Comparison of ENCODE assay signal across 29 cellular contexts in the genomic region with DNA sequence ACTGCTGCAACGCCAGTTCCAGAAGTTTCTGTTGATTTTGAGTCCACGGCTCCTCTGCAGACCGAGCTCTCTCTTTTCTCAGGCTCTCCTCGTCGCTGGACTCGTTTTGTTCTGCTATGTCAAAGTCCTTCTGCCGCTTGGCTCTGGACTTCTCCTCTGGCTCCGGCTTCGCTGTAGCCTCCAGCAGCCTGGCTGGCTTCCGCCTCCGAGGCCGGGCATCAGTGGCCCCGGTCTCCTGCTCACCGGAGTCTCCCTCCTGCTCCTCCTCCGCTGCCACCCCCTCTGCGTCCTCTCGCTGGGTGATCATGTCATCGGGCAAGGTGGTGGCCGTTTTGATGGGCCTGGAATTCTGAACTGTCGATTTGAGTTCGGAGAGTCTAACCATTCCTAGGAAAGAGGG.
"Had no signal": no experiment of that assay in that cellular context is flagged by ENCODE, and none has a peak within 500 bp of the region (broad histone marks: within the 10 kb centered on the region; RNA-seq: fewer than 3 reads in every experiment).

No MANE protein-coding gene starts in this region.

- H3K36me3 ChIP-seq: neural progenitor cell, ovary, transverse colon had no signal

- ATAC-seq: left colon; left lung; natural killer cell; right lobe of liver; stimulated activated naive B cell treated with anti-CD40 and anti-IgM and Interleukin-4, amounts not matched to agents 10 μg/mL and 1 μg/mL and 100 μg/mL, for 72 hours; stimulated activated naive CD8-positive, alpha-beta T cell treated with anti-CD3 and anti-CD28 coated beads, Interleukin-15, Interleukin-2, amounts not matched to agents 100 U/mL and 50 U/mL, for 24 hours had no signal

- DNase-seq: hypothalamus; immature natural killer cell; kidney; left colon; left lung; lower lobe of right lung; mammary epithelial cell; mesendoderm; naive B cell; natural killer cell; nephron progenitor cell; ovary; right lobe of liver; stimulated activated CD4-positive, alpha-beta T cell treated with anti-CD3 and anti-CD28 coated beads, Interleukin-2, amount 100 ng/mL, for 24 hours; stimulated activated CD4-positive, alpha-beta T cell treated with anti-CD3 and anti-CD28 coated beads, Interleukin-4, amount 100 ng/mL, for 1 hour; stimulated activated naive B cell treated with anti-CD40 and anti-IgM and Interleukin-4, amounts not matched to agents 10 μg/mL and 1 μg/mL and 100 μg/mL, for 72 hours; stimulated activated naive CD8-positive, alpha-beta T cell treated with anti-CD3 and anti-CD28 coated beads, Interleukin-15, Interleukin-2, amounts not matched to agents 100 U/mL and 50 U/mL, for 24 hours; stomach; testis; thyroid gland; transverse colon had no signal

- H2AFZ ChIP-seq: neural progenitor cell had no signal

- H3K4me3 Mint-ChIP-seq: immature natural killer cell; mesothelial cell of epicardium; naive B cell; natural killer cell; nephron progenitor cell; neural progenitor cell; stimulated activated naive B cell treated with anti-CD40 and anti-IgM and Interleukin-4, amounts not matched to agents 10 μg/mL and 1 μg/mL and 100 μg/mL, for 72 hours had no signal

- H3K27me3 ChIP-seq: left lung, neural progenitor cell, ovary, right atrium auricular region, right lobe of liver, stomach, testis, thyroid gland, transverse colon, upper lobe of left lung had no signal

- H3K27ac ChIP-seq: left lung, lower lobe of right lung, neural progenitor cell, ovary, right atrium auricular region, right lobe of liver, stomach, testis, thyroid gland, transverse colon, upper lobe of left lung had no signal

- H3K9ac ChIP-seq: neural progenitor cell had no signal

- H3K27ac Mint-ChIP-seq: mesothelial cell of epicardium, naive B cell, natural killer cell, nephron progenitor cell, neural progenitor cell, progenitor cell of endocrine pancreas had no signal

- H3K27me3 Mint-ChIP-seq: naive B cell; progenitor cell of endocrine pancreas; stimulated activated naive B cell treated with anti-CD40 and anti-IgM and Interleukin-4, amounts not matched to agents 10 μg/mL and 1 μg/mL and 100 μg/mL, for 72 hours had no signal

- H3K4me1 ChIP-seq: left lung, lower lobe of right lung, right lobe of liver, stomach, transverse colon, upper lobe of left lung had no signal

- FAIRE-seq: islet of Langerhans, kidney, urothelium cell line had no signal

- H3K4me2 ChIP-seq: neural progenitor cell, smooth muscle cell had no signal

- H3K4me3 ChIP-seq: left lung, lower lobe of right lung, neural progenitor cell, ovary, right atrium auricular region, right lobe of liver, smooth muscle cell, stomach, testis, thyroid gland, transverse colon, upper lobe of left lung had no signal

- H3K9me3 ChIP-seq: left lung, lower lobe of right lung, ovary, right atrium auricular region, right lobe of liver, stomach, testis, thyroid gland, transverse colon, upper lobe of left lung had no signal

- H3K4me1 Mint-ChIP-seq: immature natural killer cell; naive B cell; natural killer cell; stimulated activated naive B cell treated with anti-CD40 and anti-IgM and Interleukin-4, amounts not matched to agents 10 μg/mL and 1 μg/mL and 100 μg/mL, for 72 hours had no signal
